Comparison of ENCODE assay signal across 8 cellular contexts in the genomic region with DNA sequence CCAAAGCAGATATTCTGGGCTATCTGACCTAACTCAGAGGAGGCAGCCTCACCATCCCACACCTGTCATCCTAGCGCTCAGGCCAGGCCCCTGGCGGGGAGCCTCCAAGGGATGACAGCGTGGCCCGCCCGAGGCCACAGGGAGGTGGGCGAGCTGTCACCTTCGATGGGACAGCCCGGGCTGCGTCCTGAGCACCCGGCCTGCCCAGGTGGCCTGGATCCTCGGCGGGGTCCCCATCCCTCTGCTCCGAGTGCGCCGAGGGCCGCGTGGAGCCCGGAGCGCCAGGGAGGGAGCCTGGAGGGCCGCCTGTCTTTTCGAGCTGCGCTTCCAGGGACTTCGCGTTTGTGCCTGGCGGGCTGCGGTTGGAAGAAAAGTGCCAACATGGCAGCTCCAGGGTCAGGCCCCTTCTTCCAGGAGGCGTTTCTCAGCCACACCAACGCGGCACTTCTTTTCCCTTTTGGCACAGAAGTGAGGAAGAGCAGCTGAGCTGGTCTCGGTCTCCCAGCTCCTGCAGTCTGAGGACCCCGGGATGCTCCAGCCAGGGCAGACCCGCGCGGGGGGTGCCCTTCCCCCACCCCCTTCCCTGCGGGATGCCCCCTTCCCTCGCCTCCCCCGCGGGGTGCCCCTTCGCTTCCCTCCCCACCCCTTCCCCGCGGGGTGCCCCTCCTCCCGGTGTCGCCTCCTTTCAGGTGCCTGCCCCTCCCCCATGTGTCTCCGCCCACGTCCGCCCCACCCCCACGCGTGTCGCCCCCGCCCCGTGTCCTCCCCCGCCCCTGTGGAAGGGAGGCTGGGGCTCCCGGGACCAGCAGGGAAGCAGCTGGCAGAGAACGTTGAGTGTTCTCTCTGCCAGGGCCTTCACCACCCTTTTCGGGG. TPM values are rescaled to one million over a fixed set of nuclear protein-coding genes. Genes with fewer than 3 reads are reported as not detected.
A peak's percentile ranks its signal among the peaks of the same experiment; 100 is the strongest.
DNase-seq lines count a peak whose midpoint lies in the region; ATAC-seq and TF ChIP-seq lines count a peak whose summit lies in the region.

No MANE protein-coding gene starts in this region.

- DNase-seq in GM12864 (ENCODE audit: low read depth) = no peak
- peak; percentile 46 for DNase-seq in WTC11 (ENCODE audit: low spot score)
- peak; percentile 42 for DNase-seq in dermis blood vessel endothelial cell
- DNase-seq in lung (ENCODE audit: low spot score) = peak; percentile 74
- DNase-seq in stimulated activated naive CD8-positive, alpha-beta T cell treated with anti-CD3 and anti-CD28 coated beads, Interleukin-15, Interleukin-2, amounts not matched to agents 100 U/mL and 50 U/mL, for 24 hours = peak; percentile 35

- H3K4me3 Mint-ChIP-seq in WTC11 = peak overlapping the region; percentile 67

- peaks cover 4% of the 10 kb centered on the region; the same call in 1 of the 2 replicates for H3K27me3 Mint-ChIP-seq in WTC11 (ENCODE audit: low read depth)

- peaks cover 0 to 6% of the 10 kb centered on the region in 2 donors for H3K4me1 ChIP-seq in lung (ENCODE audit: control insufficient read depth in 2 of 2, insufficient read depth in 2 of 2, low read length in 2 of 2)

- no peaks in the 10 kb centered on the region for H3K36me3 ChIP-seq in lung (ENCODE audit: control insufficient read depth in 2 of 2, insufficient read depth in 2 of 2, low read length in 2 of 2)

- no peak for TF ChIP-seq CTCF in GM12864 (IDR thresholded peaks at IDR 0.05; ENCODE audit: low read depth, low read length, missing control alignments)
- TF ChIP-seq CTCF in WTC11 (IDR thresholded peaks at IDR 0.05) = no peak
- TF ChIP-seq CTCF in lung (IDR thresholded peaks at IDR 0.05; ENCODE audit: control extremely low read depth, extremely low read depth) = no peak

- peaks cover 0 to 2% of the 10 kb centered on the region in 2 donors for H3K9me3 ChIP-seq in lung (ENCODE audit: control insufficient read depth in 2 of 2, insufficient read depth in 1 of 2, low read length in 1 of 2)

- CTCF ChIA-PET in WTC11 (lab: Charles Lee) = interaction anchor here (0.7 to 2.7 kb wide), 11 partner anchors 9 to 191 kb away, joined by 3 to 42 read pairs (median 3); partner anchors contain the start of gene GJA3

- H3K27ac ChIP-seq in lung (ENCODE audit: low read depth in 1 of 2, low read length in 1 of 2) = peak overlapping the region; percentile 84 to 89

- H3K36me3 Mint-ChIP-seq in WTC11 = no peaks in the 10 kb centered on the region

- H3K4me3 ChIP-seq in GM12864 (ENCODE audit: low read depth, low read length) (peak overlapping the region; percentile 57), lung (peak overlapping the region; percentile 51)

- peaks cover 27% of the 10 kb centered on the region for H3K4me1 Mint-ChIP-seq in WTC11

- ATAC-seq in HG02973 (IDR thresholded peaks at IDR 0.05; ENCODE audit: unreplicated experiment) (peak; percentile 3), WTC11 (peak; percentile 41), lung (ENCODE audit: insufficient read depth, low FRiP score) (peak; percentile 61), HG03025 (IDR thresholded peaks at IDR 0.05; ENCODE audit: low FRiP score, unreplicated experiment) (no peak), HG03521 (IDR thresholded peaks at IDR 0.05; ENCODE audit: unreplicated experiment) (no peak)
- no peak for ATAC-seq in stimulated activated naive CD8-positive, alpha-beta T cell treated with anti-CD3 and anti-CD28 coated beads, Interleukin-15, Interleukin-2, amounts not matched to agents 100 U/mL and 50 U/mL, for 24 hours

- H3K27me3 ChIP-seq in lung (ENCODE audit: control insufficient read depth, insufficient read depth) = no peaks in the 10 kb centered on the region

- no peak overlapping the region for H3K27ac Mint-ChIP-seq in WTC11

- 2 to 3% methylated on average over 45 to 55 of the region's 55 CpGs for WGBS in lung, 2 donors

- POLR2A ChIA-PET in WTC11 (lab: Charles Lee) = interaction anchor here (0.6 to 1.9 kb wide), 2 partner anchors 9 to 182 kb away, joined by 3 to 7 read pairs; no protein-coding TSS in a partner anchor

- no peaks in the 10 kb centered on the region for H3K9me3 Mint-ChIP-seq in WTC11

TF ChIP-seq in WTC11, 78 proteins besides CTCF, POLR2A, EP300 and RAD21:
- TF ChIP-seq MAX (CRISPR knock-in tag; IDR thresholded peaks at IDR 0.05) (peak; percentile 51; the same call in 1 of the 2 replicates), TP53 (CRISPR knock-in tag; IDR thresholded peaks at IDR 0.05) (no peak), ZNF423 (CRISPR knock-in tag; IDR thresholded peaks at IDR 0.05) (no peak)

RNA-seq across cellular contexts. Expression of gene GJA3, which starts 42.3 kb away (rescaled TPM):
- total RNA-seq in WTC11 (2021) (0.48 to 0.85 TPM (median 0.82 TPM) in 3 replicates), dermis blood vessel endothelial cell (under 0.01 TPM in 1 of 2 replicates, not detected in the other), lung (under 1 TPM in 1 of 2 donors, not detected in 1; 0.31 TPM)
- polyA plus RNA-seq in lung = under 1 TPM; 0.02 to 0.03 TPM

Comparison
In these comparisons a context has a peak if more than half of its experiments do, and no peak if none do; other contexts are left out.
1. ATAC-seq: peak in HG02973 (single experiment), WTC11 (single experiment) and lung (single experiment); none in stimulated activated naive CD8-positive, alpha-beta T cell treated with anti-CD3 and anti-CD28 coated beads, Interleukin-15, Interleukin-2, amounts not matched to agents 100 U/mL and 50 U/mL, for 24 hours (single experiment), HG03025 (single experiment) and HG03521 (single experiment).